Comparison of ENCODE assay signal across 19 cellular contexts in the genomic region with DNA sequence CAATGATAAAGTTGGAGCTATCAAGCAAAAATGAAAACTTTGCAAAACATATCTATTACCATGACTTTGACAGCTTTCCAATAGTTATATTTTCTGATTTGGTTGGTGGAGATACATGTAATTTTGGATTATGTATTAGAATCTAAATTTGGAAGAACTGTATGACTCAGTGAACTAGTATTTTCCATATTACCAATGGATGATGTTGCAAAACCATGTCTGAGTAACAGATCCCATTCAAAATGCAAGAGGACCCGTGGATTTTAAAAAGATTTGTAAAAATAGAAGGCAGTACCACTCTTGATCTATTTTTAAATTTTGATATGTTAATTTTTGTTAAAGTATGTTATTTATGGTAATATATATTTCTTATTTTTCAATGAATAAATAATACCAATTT.
DNase-seq lines count a peak whose midpoint lies in the region; ATAC-seq and TF ChIP-seq lines count a peak whose summit lies in the region.
"Had no signal": no experiment of that assay in that cellular context is flagged by ENCODE, and none has a peak within 500 bp of the region (broad histone marks: within the 10 kb centered on the region; RNA-seq: fewer than 3 reads in every experiment).

No MANE protein-coding gene starts in this region.

- H3K4me3 ChIP-seq in cardiac fibroblast (replicated peaks in 1 of 2; ENCODE audit: low read depth in 2 of 2, low read length in 2 of 2), result no peak overlapping the region
- H3K4me3 ChIP-seq: colonic mucosa, neural progenitor cell had no signal

- DNase-seq in AG20443 (ENCODE audit: low spot score), result peak; percentile 60
- DNase-seq in M059J (ENCODE audit: low read depth), result peak; percentile 23
- peak; percentile 45 to 77 for DNase-seq in cardiac fibroblast (ENCODE audit: low read depth in 2 of 2)
- DNase-seq in hepatic stellate cell (ENCODE audit: low spot score), result peak; percentile 11
- DNase-seq in NAMALWA (ENCODE audit: low spot score), result no peak
- no peak for DNase-seq in activated effector memory CD4-positive, alpha-beta T cell treated with Interleukin-2 at 50 U/mL for 16 hours
- DNase-seq: activated CD4-positive, CD25-positive, alpha-beta regulatory T cell treated with anti-CD3 and anti-CD28 coated beads, Interleukin-2, amount 50 U/mL, for 72 hours; amygdala; colonic mucosa; DMS79 treated with DMSO at 0.1 percent for 48 hours; hypothalamus; left cardiac atrium; NCI-H1105; NCI-H510A treated with DMSO at 0.1 percent for 48 hours; SIG-M5; stimulated activated naive CD4-positive, alpha-beta T cell treated with Interleukin-2 at 50 U/mL for 16 hours had no signal

- TF ChIP-seq CTCF in cardiac fibroblast (IDR thresholded peaks at IDR 0.05; ENCODE audit: low read depth, low read length), result no peak

- ATAC-seq in GM18511 (IDR thresholded peaks at IDR 0.05; ENCODE audit: unreplicated experiment), result no peak
- no peak for ATAC-seq in GM18519 (IDR thresholded peaks at IDR 0.05; ENCODE audit: low FRiP score, unreplicated experiment)
- ATAC-seq: left cardiac atrium had no signal

Comparison
In these comparisons a context has a peak if more than half of its experiments do, and no peak if none do; other contexts are left out.
1. DNase-seq: peak in AG20443 (single experiment), M059J (single experiment), cardiac fibroblast (2 of 2) and hepatic stellate cell (single experiment); none in NAMALWA (single experiment) and activated effector memory CD4-positive, alpha-beta T cell treated with Interleukin-2 at 50 U/mL for 16 hours (single experiment).